In genomic region chr22:30270841-30271240, GRCh38 we compare ENCODE assay signal across 12 cellular contexts. TPM values are rescaled to one million over a fixed set of nuclear protein-coding genes. Genes with fewer than 3 reads are reported as not detected.
DNase-seq lines count a peak whose midpoint lies in the region; TF ChIP-seq lines count a peak whose summit lies in the region.
"Had no signal": no experiment of that assay in that cellular context is flagged by ENCODE, and none has a peak within 500 bp of the region (broad histone marks: within the 10 kb centered on the region; RNA-seq: fewer than 3 reads in every experiment).

No MANE protein-coding gene starts in this region.

- no peak for TF ChIP-seq POLR2A in sigmoid colon (IDR thresholded peaks at IDR 0.05)

- WGBS in sigmoid colon, 2 donors = 76 to 90% methylated on average over 16 of the region's 16 CpGs

- H3K4me1 Mint-ChIP-seq in activated naive CD4-positive, alpha-beta T cell treated with anti-CD3 and anti-CD28 coated beads for 36 hours (ENCODE audit: low read depth) = peaks cover 24% of the 10 kb centered on the region
- H3K4me1 Mint-ChIP-seq in osteocyte (ENCODE audit: unreplicated experiment) = no peaks in the 10 kb centered on the region

- no peaks in the 10 kb centered on the region for H3K4me1 ChIP-seq in right atrium auricular region
- no peaks in the 10 kb centered on the region for H3K4me1 ChIP-seq in sigmoid colon

- H3K27ac ChIP-seq in right atrium auricular region = peak overlapping the region in 1 of 2 donors; percentile 16
- peak overlapping the region in 2 of 4 donors; percentile 31 to 39 for H3K27ac ChIP-seq in sigmoid colon

- H3K36me3 ChIP-seq in right atrium auricular region = no peaks in the 10 kb centered on the region
- no peaks in the 10 kb centered on the region for H3K36me3 ChIP-seq in sigmoid colon

- H3K9me3 Mint-ChIP-seq in activated naive CD4-positive, alpha-beta T cell treated with anti-CD3 and anti-CD28 coated beads for 36 hours = no peaks in the 10 kb centered on the region
- no peaks in the 10 kb centered on the region for H3K9me3 Mint-ChIP-seq in osteocyte (ENCODE audit: unreplicated experiment)

- no peaks in the 10 kb centered on the region for H3K9me3 ChIP-seq in right atrium auricular region
- no peaks in the 10 kb centered on the region for H3K9me3 ChIP-seq in sigmoid colon

- H3K27me3 Mint-ChIP-seq in activated naive CD4-positive, alpha-beta T cell treated with anti-CD3 and anti-CD28 coated beads for 36 hours (ENCODE audit: low read depth) = no peaks in the 10 kb centered on the region
- H3K27me3 Mint-ChIP-seq in osteocyte (ENCODE audit: unreplicated experiment) = no peaks in the 10 kb centered on the region

- no peaks in the 10 kb centered on the region for H3K27me3 ChIP-seq in right atrium auricular region
- no peaks in the 10 kb centered on the region for H3K27me3 ChIP-seq in sigmoid colon

- DNase-seq in HCEC 1CT = peak; percentile 77
- DNase-seq in amygdala (lab: John Stamatoyannopoulos, UW) = peak in 40 of 56 donors; percentile 13 to 75 (median 38)
- DNase-seq in right atrium auricular region (ENCODE audit: low spot score) = peak; percentile 80
- DNase-seq in sigmoid colon = peak; percentile 87
- no peak for DNase-seq in NCI-H226
- no peak for DNase-seq in NCI-H1694 treated with DMSO at 0.1 percent for 48 hours (lab: John Stamatoyannopoulos, UW)
- DNase-seq in activated naive CD4-positive, alpha-beta T cell treated with anti-CD3 and anti-CD28 coated beads for 36 hours = no peak
- no peak for DNase-seq in osteocyte (ENCODE audit: extremely low spot score, unreplicated experiment)
- DNase-seq: DMS53, Karpas-422 had no signal

- CTCF ChIA-PET in activated naive CD4-positive, alpha-beta T cell treated with anti-CD3 and anti-CD28 coated beads for 36 hours (lab: Charles Lee) = interaction anchor here (0.5 to 1.0 kb wide), 2 partner anchors 111 to 162 kb away, joined by 3 read pairs; no protein-coding TSS in a partner anchor

- H3K4me3 ChIP-seq in right atrium auricular region (no peak overlapping the region), sigmoid colon (no peak overlapping the region)
- H3K4me3 ChIP-seq: coronary artery had no signal

- intact Hi-C loops in sigmoid colon (cut with DNase I) = no loop called here
- intact Hi-C loops in activated naive CD4-positive, alpha-beta T cell treated with anti-CD3 and anti-CD28 coated beads for 36 hours (cut with micrococcal nuclease) = no loop called here

- peak in 3 of 4 donors; percentile 25 to 48 (median 38) for TF ChIP-seq EP300 in sigmoid colon (IDR thresholded peaks at IDR 0.05)

- H3K27ac Mint-ChIP-seq in activated naive CD4-positive, alpha-beta T cell treated with anti-CD3 and anti-CD28 coated beads for 36 hours = no peak overlapping the region
- no peak overlapping the region for H3K27ac Mint-ChIP-seq in osteocyte (ENCODE audit: unreplicated experiment)

- H3K36me3 Mint-ChIP-seq in activated naive CD4-positive, alpha-beta T cell treated with anti-CD3 and anti-CD28 coated beads for 36 hours (ENCODE audit: low read depth) = peaks cover 38% of the 10 kb centered on the region
- no peaks in the 10 kb centered on the region for H3K36me3 Mint-ChIP-seq in osteocyte (ENCODE audit: unreplicated experiment)

- TF ChIP-seq CTCF in right atrium auricular region (IDR thresholded peaks at IDR 0.05) = no peak
- TF ChIP-seq CTCF in sigmoid colon (IDR thresholded peaks at IDR 0.05) = no peak
- TF ChIP-seq CTCF in osteocyte (IDR thresholded peaks at IDR 0.05) = no peak

- H3K4me3 Mint-ChIP-seq in activated naive CD4-positive, alpha-beta T cell treated with anti-CD3 and anti-CD28 coated beads for 36 hours = no peak overlapping the region
- no peak overlapping the region for H3K4me3 Mint-ChIP-seq in osteocyte (ENCODE audit: unreplicated experiment)

RNA-seq across cellular contexts. Expression of gene OSM, which starts 4.2 kb away (rescaled TPM):
- total RNA-seq in right atrium auricular region = 1 to 10 TPM in 1 of 2 donors, under 1 TPM in 1; 0.63 to 1.6 TPM
- 10 to 100 TPM in 1 of 4 donors, 1 to 10 TPM in 1, under 1 TPM in 2; 0.71 to 12.8 (median 3.5) TPM for total RNA-seq in sigmoid colon
- 1 to 10 TPM in 2 of 3 donors, under 1 TPM in 1; 0.60 to 9.9 (median 1.5) TPM for polyA plus RNA-seq in sigmoid colon
- total RNA-seq in activated naive CD4-positive, alpha-beta T cell treated with anti-CD3 and anti-CD28 coated beads for 36 hours = 10 to 100 TPM in 1 of 2 experiments, 1 to 10 TPM in 1; 8.9 to 11.2 TPM
- not detected in 2 replicates for total RNA-seq in osteocyte
- total RNA-seq: kidney epithelial cell had no signal

RNA-seq across cellular contexts. Expression of gene CASTOR1, which starts 18.5 kb away (rescaled TPM):
- total RNA-seq in right atrium auricular region = 10 to 100 TPM in 1 of 2 donors, 1 to 10 TPM in 1; 8.1 to 12.5 TPM
- 10 to 100 TPM in 2 of 4 donors, 1 to 10 TPM in 2; 5.3 to 15.0 (median 10.8) TPM for total RNA-seq in sigmoid colon
- 1 to 10 TPM in 2 of 3 donors, not detected in 1; 6.4 to 8.4 TPM for polyA plus RNA-seq in sigmoid colon
- total RNA-seq in activated naive CD4-positive, alpha-beta T cell treated with anti-CD3 and anti-CD28 coated beads for 36 hours = 1 to 10 TPM; 2.1 to 3.8 TPM
- total RNA-seq in osteocyte = 11.8 and 12.2 TPM in 2 replicates

RNA-seq across cellular contexts. Expression of gene LIF, which starts 24.3 kb away (rescaled TPM):
- 1 to 10 TPM in 1 of 2 donors, under 1 TPM in 1; 0.79 to 8.9 TPM for total RNA-seq in right atrium auricular region
- total RNA-seq in sigmoid colon = 1 to 10 TPM in 1 of 4 donors, under 1 TPM in 3; 0.28 to 5.8 (median 0.34) TPM
- 10 to 100 TPM in 1 of 3 donors, 1 to 10 TPM in 2; 1.6 to 10.3 (median 1.8) TPM for polyA plus RNA-seq in sigmoid colon
- 100 to 1,000 TPM; 111 to 115 TPM for total RNA-seq in activated naive CD4-positive, alpha-beta T cell treated with anti-CD3 and anti-CD28 coated beads for 36 hours
- 13.7 and 15.5 TPM in 2 replicates for total RNA-seq in osteocyte

RNA-seq across cellular contexts. Expression of gene TBC1D10A, which starts 55.9 kb away (rescaled TPM):
- total RNA-seq in right atrium auricular region (1 to 10 TPM; 5.9 to 9.3 TPM), sigmoid colon (10 to 100 TPM; 12.5 to 31.0 (median 26.8) TPM), osteocyte (12.6 and 14.1 TPM in 2 replicates)
- polyA plus RNA-seq in sigmoid colon = 10 to 100 TPM; 28.8 to 35.4 (median 29.1) TPM
- total RNA-seq in activated naive CD4-positive, alpha-beta T cell treated with anti-CD3 and anti-CD28 coated beads for 36 hours = 10 to 100 TPM; 19.4 to 21.4 TPM

Comparison
In these comparisons a context has a peak if more than half of its experiments do, and no peak if none do; other contexts are left out.
1. DNase-seq: peak in HCEC 1CT (single experiment), amygdala (40 of 56), right atrium auricular region (single experiment) and sigmoid colon (single experiment); none in NCI-H226 (single experiment), NCI-H1694 treated with DMSO at 0.1 percent for 48 hours (single experiment), activated naive CD4-positive, alpha-beta T cell treated with anti-CD3 and anti-CD28 coated beads for 36 hours (single experiment) and osteocyte (single experiment).